Comparison of ENCODE assay signal across 8 cellular contexts in genomic region chr6:150600003-150600301, GRCh38. TPM values are rescaled to one million over a fixed set of nuclear protein-coding genes. Genes with fewer than 3 reads are reported as not detected.
DNase-seq lines count a peak whose midpoint lies in the region; ATAC-seq lines count a peak whose summit lies in the region.

No MANE protein-coding gene starts in this region.

- no peak overlapping the region for H3K4ac ChIP-seq in neuronal stem cell (ENCODE audit: low read length)

- H3K4me1 ChIP-seq in ES-I3 (ENCODE audit: insufficient read depth, low read length) (peaks cover 4% of the 10 kb centered on the region; the same call in 1 of the 2 replicates), neuronal stem cell (ENCODE audit: control insufficient read depth in 2 of 2, insufficient read depth in 1 of 2, low read depth in 1 of 2, low read length in 2 of 2) (peaks cover 7 to 8% of the 10 kb centered on the region in 2 donors)
- peaks cover 14% of the 10 kb centered on the region for H3K4me1 ChIP-seq in effector memory CD4-positive, alpha-beta T cell (ENCODE audit: control insufficient read depth, insufficient read depth, low read length, poor library complexity, severe bottlenecking)

- H2BK12ac ChIP-seq in neuronal stem cell (ENCODE audit: low read length), result no peak overlapping the region

- no CpG with 5 or more reads among the region's 39 CpGs for WGBS in neuronal stem cell (ENCODE audit: extremely low coverage in 2 of 2, insufficient read length in 2 of 2, insufficient replicate concordance in 1 of 2), 2 donors

- peak; percentile 10 for ATAC-seq in HG03342 (IDR thresholded peaks at IDR 0.05; ENCODE audit: unreplicated experiment)

- no peak overlapping the region for H4K8ac ChIP-seq in neuronal stem cell (ENCODE audit: low read depth, low read length)

- H3K23ac ChIP-seq in neuronal stem cell (ENCODE audit: low read depth, low read length, poor library complexity), result peak overlapping the region; percentile 6

- H3K36me3 ChIP-seq in ES-I3 (ENCODE audit: insufficient read depth, low read length) (no peaks in the 10 kb centered on the region), neuronal stem cell (replicated peaks in 1 of 2; ENCODE audit: control insufficient read depth in 2 of 2, insufficient read depth in 2 of 2, low read length in 2 of 2) (no peaks in the 10 kb centered on the region)
- H3K36me3 ChIP-seq in effector memory CD4-positive, alpha-beta T cell (ENCODE audit: control insufficient read depth, insufficient read depth, low read length), result no peaks in the 10 kb centered on the region

- DNase-seq in effector memory CD4-positive, alpha-beta T cell, result no peak
- DNase-seq in neuronal stem cell (ENCODE audit: low spot score), result peak; percentile 31
- no peak for DNase-seq in inferior parietal cortex (ENCODE audit: extremely low spot score)
- DNase-seq in NCI-H1417 treated with DMSO at 0.1 percent for 48 hours (lab: John Stamatoyannopoulos, UW), result no peak
- DNase-seq in stimulated activated CD4-positive, alpha-beta T cell treated with anti-CD3 and anti-CD28 coated beads, Interleukin-2, amount 100 ng/mL, for 48 hours, result no peak
- no peak for DNase-seq in HuH-7.5 (ENCODE audit: low spot score)

- H4K91ac ChIP-seq in neuronal stem cell (ENCODE audit: low read depth, low read length, poor library complexity), result no peak overlapping the region

- H3K18ac ChIP-seq in neuronal stem cell (ENCODE audit: low read length), result peak overlapping the region; percentile 98

- peak overlapping the region; percentile 95 for H2BK5ac ChIP-seq in neuronal stem cell (ENCODE audit: low read length)

- H3K4me2 ChIP-seq in neuronal stem cell (ENCODE audit: insufficient read depth, low read length, poor library complexity, severe bottlenecking), result peak overlapping the region; percentile 76

- H3K9ac ChIP-seq in ES-I3 (ENCODE audit: low read depth, low read length) (peak overlapping the region; percentile 84), neuronal stem cell (ENCODE audit: low read depth, low read length, poor library complexity) (peak overlapping the region; percentile 91)

- H3K9me3 ChIP-seq in ES-I3 (ENCODE audit: control insufficient read depth, insufficient read depth, low read length) (no peaks in the 10 kb centered on the region), neuronal stem cell (replicated peaks in 1 of 2; ENCODE audit: control insufficient read depth in 2 of 2, insufficient read depth in 1 of 2, low read depth in 1 of 2, low read length in 2 of 2) (no peaks in the 10 kb centered on the region)
- H3K9me3 ChIP-seq in effector memory CD4-positive, alpha-beta T cell (ENCODE audit: control insufficient read depth, low read length), result no peaks in the 10 kb centered on the region

- peak overlapping the region; percentile 87 for H2BK15ac ChIP-seq in neuronal stem cell (ENCODE audit: low read length)

- H3K4me3 ChIP-seq in effector memory CD4-positive, alpha-beta T cell (ENCODE audit: insufficient read depth, low read depth, low read length, poor library complexity, severe bottlenecking), result peak overlapping the region; percentile 68
- peak overlapping the region; percentile 71 to 85 for H3K4me3 ChIP-seq in neuronal stem cell (ENCODE audit: low read length in 2 of 2)

- H3K27me3 ChIP-seq in effector memory CD4-positive, alpha-beta T cell (replicated peaks; ENCODE audit: control insufficient read depth, insufficient read depth, low read length, poor library complexity, severe bottlenecking), result peaks cover 5% of the 10 kb centered on the region
- peaks cover 0 to 5% (median 0%) of the 10 kb centered on the region in 3 experiments for H3K27me3 ChIP-seq in neuronal stem cell (ENCODE audit: control insufficient read depth in 3 of 3, insufficient read depth in 3 of 3, low read depth in 1 of 3, low read length in 3 of 3)

- peak overlapping the region; percentile 97 for H2AFZ ChIP-seq in neuronal stem cell (ENCODE audit: low read length)

- H3K14ac ChIP-seq in neuronal stem cell (ENCODE audit: low read length), result no peak overlapping the region

- peak overlapping the region; percentile 26 for H2AK5ac ChIP-seq in neuronal stem cell (ENCODE audit: low read depth, low read length)

- peaks cover 3% of the 10 kb centered on the region for H3K79me1 ChIP-seq in neuronal stem cell (ENCODE audit: low read depth, low read length)

- no peak overlapping the region for H2BK120ac ChIP-seq in neuronal stem cell (ENCODE audit: low read depth, low read length)

- peak overlapping the region; percentile 53 for H3K27ac ChIP-seq in effector memory CD4-positive, alpha-beta T cell (ENCODE audit: insufficient read depth, low read length, poor library complexity, severe bottlenecking)
- peak overlapping the region; percentile 89 for H3K27ac ChIP-seq in neuronal stem cell (replicated peaks; ENCODE audit: low read length)

RNA-seq across cellular contexts. Expression of gene PLEKHG1, which starts 0.3 kb away (rescaled TPM):
- polyA plus RNA-seq in neuronal stem cell (2013, experiment 1 of 2), result 10.8 TPM
- polyA plus RNA-seq in neuronal stem cell (2013, experiment 2 of 2), result 11.9 TPM
